ENCODE assay signal across 11 cellular contexts in the genomic region with DNA sequence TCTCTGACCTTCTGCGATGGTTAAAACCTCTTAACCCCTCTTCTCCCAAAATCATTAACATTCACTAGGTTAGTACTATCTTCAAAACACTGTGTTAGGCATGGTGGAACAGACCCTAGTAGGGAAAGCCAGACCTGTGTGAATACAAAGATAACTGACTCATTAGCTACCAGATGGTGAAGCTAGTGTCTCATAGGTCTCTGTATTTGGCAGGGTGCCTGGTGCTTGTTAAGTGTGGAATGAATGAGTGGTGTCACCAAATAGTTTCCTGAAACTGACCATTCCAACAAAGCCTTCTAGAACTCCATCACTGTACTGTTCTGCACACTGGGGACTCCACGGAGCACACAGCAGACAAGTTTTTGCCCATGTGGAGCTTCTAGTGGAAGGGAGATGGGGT. TPM values are rescaled to one million over a fixed set of nuclear protein-coding genes. Genes with fewer than 3 reads are reported as not detected.
DNase-seq lines count a peak whose midpoint lies in the region; ATAC-seq and TF ChIP-seq lines count a peak whose summit lies in the region.
"Had no signal": no experiment of that assay in that cellular context is flagged by ENCODE, and none has a peak within 500 bp of the region (broad histone marks: within the 10 kb centered on the region; RNA-seq: fewer than 3 reads in every experiment).

No MANE protein-coding gene starts in this region.

- H4K20me1 ChIP-seq in hepatocyte (ENCODE audit: insufficient read depth, poor library complexity, severe bottlenecking): no peaks in the 10 kb centered on the region

- H3K4me1 Mint-ChIP-seq in HFFc6 (ENCODE audit: low read depth): peaks cover 31% of the 10 kb centered on the region
- H3K4me1 Mint-ChIP-seq: endodermal cell had no signal

- peaks cover 5% of the 10 kb centered on the region for H3K27me3 Mint-ChIP-seq in HFFc6 (ENCODE audit: insufficient read depth)

- no peaks in the 10 kb centered on the region for H3K36me3 Mint-ChIP-seq in HFFc6 (ENCODE audit: low read depth)

- TF ChIP-seq POLR2A in gastrocnemius medialis (IDR thresholded peaks at IDR 0.05) (no peak), suprapubic skin (IDR thresholded peaks at IDR 0.05) (no peak)

- H3K9me3 Mint-ChIP-seq in HFFc6: no peaks in the 10 kb centered on the region
- H3K9me3 Mint-ChIP-seq: endodermal cell had no signal

- TF ChIP-seq CTCF in AG10803 (conservative IDR thresholded peaks at IDR 0.05; ENCODE audit: low read length) (0 out of 2 replicates have a peak, but pooled peaks have one; percentile 6), HFFc6 (IDR thresholded peaks at IDR 0.05) (no peak), hepatocyte (IDR thresholded peaks at IDR 0.05; ENCODE audit: poor library complexity) (no peak), gastrocnemius medialis (IDR thresholded peaks at IDR 0.05 in 4 of 5, conservative IDR thresholded peaks at IDR 0.05 in 1 of 5) (no peak), suprapubic skin (IDR thresholded peaks at IDR 0.05) (no peak)

- H3K4me1 ChIP-seq in hepatocyte (ENCODE audit: insufficient read depth) (peaks cover 31% of the 10 kb centered on the region), gastrocnemius medialis (peaks cover 0 to 6% of the 10 kb centered on the region in 2 donors), suprapubic skin (peaks cover 16% of the 10 kb centered on the region)
- H3K4me1 ChIP-seq: parathyroid adenoma had no signal

- H3K36me3 ChIP-seq in hepatocyte (replicated peaks; ENCODE audit: insufficient read depth, low read depth): no peaks in the 10 kb centered on the region
- H3K36me3 ChIP-seq in gastrocnemius medialis: no peaks in the 10 kb centered on the region
- no peaks in the 10 kb centered on the region for H3K36me3 ChIP-seq in suprapubic skin

- H3K4me3 ChIP-seq in AG10803 (ENCODE audit: low read length) (no peak overlapping the region), hepatocyte (no peak overlapping the region), gastrocnemius medialis (no peak overlapping the region), suprapubic skin (no peak overlapping the region)

- in situ Hi-C loops in gastrocnemius medialis (cut with MboI; ENCODE audit: low sequenced_read_pairs in 4 of 4): no loop called here

- no peak for TF ChIP-seq EP300 in suprapubic skin (IDR thresholded peaks at IDR 0.05)

- peak overlapping the region; percentile 66 for H3K27ac Mint-ChIP-seq in HFFc6
- H3K27ac Mint-ChIP-seq: endodermal cell had no signal

- 55% methylated on average over 2 of the region's 2 CpGs for WGBS in hepatocyte (ENCODE audit: low lambda C conversion rate, missing lambda C conversion rate)
- WGBS in suprapubic skin: 78% methylated on average over 2 of the region's 2 CpGs

- intact Hi-C loops in gastrocnemius medialis (cut with DNase I; ENCODE audit: low total_unique reads): no loop called here

- H3K9me3 ChIP-seq in hepatocyte (ENCODE audit: low read depth) (no peaks in the 10 kb centered on the region), gastrocnemius medialis (no peaks in the 10 kb centered on the region), suprapubic skin (no peaks in the 10 kb centered on the region)

- H3K27me3 ChIP-seq in hepatocyte (no peaks in the 10 kb centered on the region), gastrocnemius medialis (no peaks in the 10 kb centered on the region), suprapubic skin (no peaks in the 10 kb centered on the region)

- H3K4me3 Mint-ChIP-seq in HFFc6: peak overlapping the region; percentile 31
- H3K4me3 Mint-ChIP-seq: endodermal cell had no signal

- H3K9me2 ChIP-seq in hepatocyte (replicated peaks; ENCODE audit: insufficient read depth): no peaks in the 10 kb centered on the region

- H3K27ac ChIP-seq in hepatocyte (no peak overlapping the region), gastrocnemius medialis (no peak overlapping the region), suprapubic skin (no peak overlapping the region)
- H3K27ac ChIP-seq: parathyroid adenoma had no signal

- DNase-seq in AG10803 (ENCODE audit: low read depth) (peak; percentile 91), HFFc6 (peak; percentile 94), hepatocyte (ENCODE audit: low spot score) (peak; percentile 34), gastrocnemius medialis (no peak), suprapubic skin (ENCODE audit: low spot score in 2 of 2) (no peak), NOMO-1 treated with DMSO at 0.1 percent for 48 hours (lab: John Stamatoyannopoulos, UW; ENCODE audit: unreplicated experiment) (no peak)
- DNase-seq: endodermal cell, NCI-H187 had no signal

- H3K4me2 ChIP-seq in hepatocyte: no peak overlapping the region

- H2AFZ ChIP-seq in hepatocyte: no peak overlapping the region
- H2AFZ ChIP-seq: parathyroid adenoma had no signal

- ATAC-seq in SK-N-SH treated with all-trans-retinoic acid at 6 μM for 48 hours: peak; percentile 80
- no peak for ATAC-seq in gastrocnemius medialis
- no peak for ATAC-seq in HG03520 (IDR thresholded peaks at IDR 0.05; ENCODE audit: unreplicated experiment)

- no peaks in the 10 kb centered on the region for H3K79me2 ChIP-seq in hepatocyte
- H3K79me2 ChIP-seq: parathyroid adenoma had no signal

TF ChIP-seq in SK-N-SH treated with all-trans-retinoic acid at 6 μM for 48 hours, 23 proteins besides CTCF, POLR2A, EP300 and RAD21:
- no peak for TF ChIP-seq OSR1 (CRISPR knock-in tag; IDR thresholded peaks at IDR 0.05)
- TF ChIP-seq ARNTL (CRISPR knock-in tag; IDR thresholded peaks at IDR 0.05; ENCODE audit: borderline replicate concordance, low read depth): no peak
- TF ChIP-seq BACH2 (CRISPR knock-in tag; IDR thresholded peaks at IDR 0.05; ENCODE audit: borderline replicate concordance): no peak
- TF ChIP-seq, protein P1, sequence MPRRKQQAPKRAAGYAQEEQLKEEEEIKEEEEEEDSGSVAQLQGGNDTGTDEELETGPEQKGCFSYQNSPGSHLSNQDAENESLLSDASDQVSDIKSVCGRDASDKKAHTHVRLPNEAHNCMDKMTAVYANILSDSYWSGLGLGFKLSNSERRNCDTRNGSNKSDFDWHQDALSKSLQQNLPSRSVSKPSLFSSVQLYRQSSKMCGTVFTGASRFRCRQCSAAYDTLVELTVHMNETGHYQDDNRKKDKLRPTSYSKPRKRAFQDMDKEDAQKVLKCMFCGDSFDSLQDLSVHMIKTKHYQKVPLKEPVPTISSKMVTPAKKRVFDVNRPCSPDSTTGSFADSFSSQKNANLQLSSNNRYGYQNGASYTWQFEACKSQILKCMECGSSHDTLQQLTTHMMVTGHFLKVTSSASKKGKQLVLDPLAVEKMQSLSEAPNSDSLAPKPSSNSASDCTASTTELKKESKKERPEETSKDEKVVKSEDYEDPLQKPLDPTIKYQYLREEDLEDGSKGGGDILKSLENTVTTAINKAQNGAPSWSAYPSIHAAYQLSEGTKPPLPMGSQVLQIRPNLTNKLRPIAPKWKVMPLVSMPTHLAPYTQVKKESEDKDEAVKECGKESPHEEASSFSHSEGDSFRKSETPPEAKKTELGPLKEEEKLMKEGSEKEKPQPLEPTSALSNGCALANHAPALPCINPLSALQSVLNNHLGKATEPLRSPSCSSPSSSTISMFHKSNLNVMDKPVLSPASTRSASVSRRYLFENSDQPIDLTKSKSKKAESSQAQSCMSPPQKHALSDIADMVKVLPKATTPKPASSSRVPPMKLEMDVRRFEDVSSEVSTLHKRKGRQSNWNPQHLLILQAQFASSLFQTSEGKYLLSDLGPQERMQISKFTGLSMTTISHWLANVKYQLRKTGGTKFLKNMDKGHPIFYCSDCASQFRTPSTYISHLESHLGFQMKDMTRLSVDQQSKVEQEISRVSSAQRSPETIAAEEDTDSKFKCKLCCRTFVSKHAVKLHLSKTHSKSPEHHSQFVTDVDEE (CRISPR knock-in tag; IDR thresholded peaks at IDR 0.05): no peak
- no peak for TF ChIP-seq ZNF70 (CRISPR knock-in tag; IDR thresholded peaks at IDR 0.05)
- TF ChIP-seq TOX (CRISPR knock-in tag; IDR thresholded peaks at IDR 0.05; ENCODE audit: borderline replicate concordance): no peak

RNA-seq across cellular contexts. Expression of a gene that starts 27.7 kb away (rescaled TPM):
- 100 to 1,000 TPM; 195 to 235 (median 208) TPM for total RNA-seq in HFFc6 (2021; fragmentation: NEBNext Ultra II Directional; extraction: Animal tissue kit (Norgen Biotek cat#: 25700))
- total RNA-seq in hepatocyte (158 and 186 TPM in 2 replicates), gastrocnemius medialis (10 to 100 TPM; 27.5 to 32.4 (median 31.0) TPM), suprapubic skin (10 to 100 TPM; 52.6 to 65.3 (median 55.6) TPM)
- polyA plus RNA-seq in hepatocyte: 128 and 141 TPM in 2 replicates

Comparison
In these comparisons a context has a peak if more than half of its experiments do, and no peak if none do; other contexts are left out.
1. DNase-seq: peak in AG10803 (single experiment), HFFc6 (single experiment) and hepatocyte (single experiment); none in gastrocnemius medialis (0 of 2), suprapubic skin (0 of 2) and NOMO-1 treated with DMSO at 0.1 percent for 48 hours (single experiment).